ENCODE assay signal across 14 cellular contexts in genomic region chr12:42140901-42141300, GRCh38. TPM values are rescaled to one million over a fixed set of nuclear protein-coding genes. Genes with fewer than 3 reads are reported as not detected.
DNase-seq lines count a peak whose midpoint lies in the region; ATAC-seq, FAIRE-seq and TF ChIP-seq lines count a peak whose summit lies in the region.
"Had no signal": no experiment of that assay in that cellular context is flagged by ENCODE, and none has a peak within 500 bp of the region (broad histone marks: within the 10 kb centered on the region; RNA-seq: fewer than 3 reads in every experiment).

No MANE protein-coding gene starts in this region.

- H4K8ac ChIP-seq in mesendoderm (ENCODE audit: low read depth, low read length): no peak overlapping the region

- no peak overlapping the region for H3K4me2 ChIP-seq in mesendoderm (ENCODE audit: low read length)

- no peak for TF ChIP-seq CTCF in bronchial epithelial cell (IDR thresholded peaks at IDR 0.05; ENCODE audit: insufficient read depth, low read length, severe bottlenecking)

- H3K27me3 Mint-ChIP-seq in CD4-positive, alpha-beta memory T cell: no peaks in the 10 kb centered on the region
- H3K27me3 Mint-ChIP-seq: naive B cell had no signal

- no peak overlapping the region for H4K5ac ChIP-seq in mesendoderm (ENCODE audit: low read length)

- no peaks in the 10 kb centered on the region for H3K36me3 ChIP-seq in CD4-positive, alpha-beta memory T cell (ENCODE audit: insufficient read depth, low read length)
- no peaks in the 10 kb centered on the region for H3K36me3 ChIP-seq in bronchial epithelial cell (ENCODE audit: control insufficient read depth, insufficient read depth, low read length)
- no peaks in the 10 kb centered on the region for H3K36me3 ChIP-seq in mesendoderm (ENCODE audit: control insufficient read depth, insufficient read depth, low read length)

- intact Hi-C loops in CD4-positive, alpha-beta memory T cell (cut with micrococcal nuclease): no loop called here

- CTCF ChIA-PET in CD4-positive, alpha-beta memory T cell (lab: Charles Lee; ENCODE audit: partially characterized antibody): interaction anchor here (1.1 kb wide), 1 partner anchor 117 kb away, joined by 4 read pairs; no protein-coding TSS in a partner anchor

- peaks cover 40 to 60% (median 49%) of the 10 kb centered on the region in 4 donors for H3K4me1 Mint-ChIP-seq in CD4-positive, alpha-beta memory T cell
- peaks cover 37% of the 10 kb centered on the region for H3K4me1 Mint-ChIP-seq in stimulated activated effector memory CD8-positive, alpha-beta T cell treated with anti-CD3 and anti-CD28 coated beads, Interleukin-12 subunit alpha, Interleukin-12 subunit beta, amount 100 ng/mL, for 72 hours

- peaks cover 23% of the 10 kb centered on the region for H3K79me2 ChIP-seq in mesendoderm (ENCODE audit: control insufficient read depth, insufficient read depth, low read length)

- DNase-seq in CD4-positive, alpha-beta memory T cell: no peak
- DNase-seq in HT1080 (ENCODE audit: low read depth): peak; percentile 15
- peak; percentile 65 for DNase-seq in bronchial epithelial cell (ENCODE audit: low read depth)
- DNase-seq in mesendoderm: peak; percentile 50
- no peak for DNase-seq in GOT3 (lab: John Stamatoyannopoulos, UW)
- DNase-seq in stimulated activated effector memory CD8-positive, alpha-beta T cell treated with anti-CD3 and anti-CD28 coated beads, Interleukin-12 subunit alpha, Interleukin-12 subunit beta, amount 100 ng/mL, for 72 hours (ENCODE audit: low spot score in 2 of 2): no peak
- DNase-seq in GM19238 (ENCODE audit: insufficient read length, low spot score): no peak
- DNase-seq: activated CD4-positive, alpha-beta T cell treated with anti-CD3 and anti-CD28 coated beads, Interleukin-2, amount 50 U/mL, for 48 hours; activated naive CD4-positive, alpha-beta T cell treated with anti-CD3 and anti-CD28 coated beads for 36 hours; effector CD4-positive, alpha-beta T cell; naive B cell; SHP77 treated with DMSO at 0.1 percent for 48 hours; stimulated activated CD4-positive, alpha-beta T cell treated with anti-CD3 and anti-CD28 coated beads, Interleukin-15, amount 100 ng/mL, for 24 hours had no signal

- H3K27ac ChIP-seq in CD4-positive, alpha-beta memory T cell (ENCODE audit: low read depth, low read length): no peak overlapping the region
- no peak overlapping the region for H3K27ac ChIP-seq in mesendoderm (ENCODE audit: low read depth, low read length)

- no peak overlapping the region for H3K4me3 Mint-ChIP-seq in CD4-positive, alpha-beta memory T cell
- no peak overlapping the region for H3K4me3 Mint-ChIP-seq in stimulated activated effector memory CD8-positive, alpha-beta T cell treated with anti-CD3 and anti-CD28 coated beads, Interleukin-12 subunit alpha, Interleukin-12 subunit beta, amount 100 ng/mL, for 72 hours
- H3K4me3 Mint-ChIP-seq: activated naive CD4-positive, alpha-beta T cell treated with anti-CD3 and anti-CD28 coated beads for 36 hours had no signal

- no CpG with 5 or more reads among the region's 3 CpGs for WGBS in mesendoderm (ENCODE audit: extremely low coverage, insufficient coverage, low lambda C conversion rate)

- FAIRE-seq in bronchial epithelial cell (lab: Jason Lieb, UNC): no peak

- no peak overlapping the region for H2BK15ac ChIP-seq in mesendoderm (replicated peaks; ENCODE audit: low read depth)

- ATAC-seq in GM19463 (IDR thresholded peaks at IDR 0.05; ENCODE audit: unreplicated experiment): no peak
- no peak for ATAC-seq in stimulated activated effector memory CD8-positive, alpha-beta T cell treated with anti-CD3 and anti-CD28 coated beads, Interleukin-12 subunit alpha, Interleukin-12 subunit beta, amount 100 ng/mL, for 72 hours

- no peak overlapping the region for H2BK5ac ChIP-seq in mesendoderm (ENCODE audit: low read length)

- no peaks in the 10 kb centered on the region for H3K9me3 ChIP-seq in CD4-positive, alpha-beta memory T cell (ENCODE audit: control insufficient read depth in 1 of 2, low read length in 2 of 2)

- no peak overlapping the region for H3K23ac ChIP-seq in mesendoderm (ENCODE audit: low read length)

- no peak overlapping the region for H2BK120ac ChIP-seq in mesendoderm (ENCODE audit: low read depth, low read length)

- POLR2A ChIA-PET in CD4-positive, alpha-beta memory T cell (lab: Charles Lee; ENCODE audit: partially characterized antibody): no interaction called here

- H3K18ac ChIP-seq in mesendoderm (ENCODE audit: low read length): no peak overlapping the region

- H3K79me1 ChIP-seq in mesendoderm (ENCODE audit: low read length): peaks cover 11% of the 10 kb centered on the region

- H3K36me3 Mint-ChIP-seq in CD4-positive, alpha-beta memory T cell: peaks cover 0 to 3% of the 10 kb centered on the region in 2 donors
- H3K36me3 Mint-ChIP-seq in stimulated activated effector memory CD8-positive, alpha-beta T cell treated with anti-CD3 and anti-CD28 coated beads, Interleukin-12 subunit alpha, Interleukin-12 subunit beta, amount 100 ng/mL, for 72 hours: no peaks in the 10 kb centered on the region
- H3K36me3 Mint-ChIP-seq: naive B cell had no signal

- no peaks in the 10 kb centered on the region for H3K27me3 ChIP-seq in CD4-positive, alpha-beta memory T cell (ENCODE audit: insufficient read depth, low read length)
- no peaks in the 10 kb centered on the region for H3K27me3 ChIP-seq in bronchial epithelial cell (ENCODE audit: control insufficient read depth, insufficient read depth, low read length)
- H3K27me3 ChIP-seq in mesendoderm (ENCODE audit: insufficient read depth, low read length, poor library complexity): no peaks in the 10 kb centered on the region

- H3K4ac ChIP-seq in mesendoderm (ENCODE audit: low read depth, low read length): no peak overlapping the region

- peak overlapping the region in 6 of 7 donors; percentile 15 to 84 (median 39) for H3K27ac Mint-ChIP-seq in CD4-positive, alpha-beta memory T cell
- no peak overlapping the region for H3K27ac Mint-ChIP-seq in stimulated activated effector memory CD8-positive, alpha-beta T cell treated with anti-CD3 and anti-CD28 coated beads, Interleukin-12 subunit alpha, Interleukin-12 subunit beta, amount 100 ng/mL, for 72 hours
- H3K27ac Mint-ChIP-seq: activated naive CD4-positive, alpha-beta T cell treated with anti-CD3 and anti-CD28 coated beads for 36 hours had no signal

- no peak overlapping the region for H3K9ac ChIP-seq in mesendoderm (ENCODE audit: low read length)

- peaks cover 0 to 2% (median 0%) of the 10 kb centered on the region in 8 donors for H3K9me3 Mint-ChIP-seq in CD4-positive, alpha-beta memory T cell
- H3K9me3 Mint-ChIP-seq in stimulated activated effector memory CD8-positive, alpha-beta T cell treated with anti-CD3 and anti-CD28 coated beads, Interleukin-12 subunit alpha, Interleukin-12 subunit beta, amount 100 ng/mL, for 72 hours: no peaks in the 10 kb centered on the region
- H3K9me3 Mint-ChIP-seq: activated naive CD4-positive, alpha-beta T cell treated with anti-CD3 and anti-CD28 coated beads for 36 hours; naive B cell had no signal

- H3K56ac ChIP-seq in mesendoderm (ENCODE audit: low read length): no peak overlapping the region

- no peak overlapping the region for H2AK5ac ChIP-seq in mesendoderm (ENCODE audit: low read length)

- no peak overlapping the region for H3K4me3 ChIP-seq in CD4-positive, alpha-beta memory T cell (ENCODE audit: low read length in 2 of 2)
- H3K4me3 ChIP-seq in bronchial epithelial cell (ENCODE audit: low read depth, low read length): no peak overlapping the region
- H3K4me3 ChIP-seq in mesendoderm (ENCODE audit: low read length): no peak overlapping the region

- H3K4me1 ChIP-seq in CD4-positive, alpha-beta memory T cell (ENCODE audit: insufficient read depth, low read length): peaks cover 39% of the 10 kb centered on the region
- H3K4me1 ChIP-seq in mesendoderm (ENCODE audit: control insufficient read depth, low read depth, low read length): peaks cover 5% of the 10 kb centered on the region

RNA-seq across cellular contexts. Expression of gene GXYLT1, which starts 3.8 kb away (rescaled TPM):
- total RNA-seq in CD4-positive, alpha-beta memory T cell: 1 to 10 TPM; 8.3 to 9.5 TPM
- polyA plus RNA-seq in CD4-positive, alpha-beta memory T cell: 1 to 10 TPM; 2.3 to 4.0 TPM
- total RNA-seq in HT1080 (2014; rRNA removed; shearing (Covaris generic)): 12.8 and 14.5 TPM in 2 replicates
- polyA plus RNA-seq in HT1080 (2015; cell fraction: cytosol; rRNA removed): 21.0 and 21.7 TPM in 2 replicates
- 25.1 and 26.5 TPM in 2 replicates for polyA plus RNA-seq in HT1080 (2015; cell fraction: nucleus; rRNA removed)
- total RNA-seq in bronchial epithelial cell: 8.3 and 9.2 TPM in 2 replicates
- 5.9 TPM for polyA plus RNA-seq in mesendoderm (2013, experiment 1 of 2)
- 5.5 TPM for polyA plus RNA-seq in mesendoderm (2013, experiment 2 of 2)

Comparison
In these comparisons a context has a peak if more than half of its experiments do, and no peak if none do; other contexts are left out.
1. DNase-seq: peak in HT1080 (single experiment), bronchial epithelial cell (single experiment) and mesendoderm (single experiment); none in CD4-positive, alpha-beta memory T cell (0 of 5), GOT3 (single experiment), stimulated activated effector memory CD8-positive, alpha-beta T cell treated with anti-CD3 and anti-CD28 coated beads, Interleukin-12 subunit alpha, Interleukin-12 subunit beta, amount 100 ng/mL, for 72 hours (0 of 2) and GM19238 (single experiment).